Comparison of ENCODE assay signal across 13 cellular contexts in the genomic region with DNA sequence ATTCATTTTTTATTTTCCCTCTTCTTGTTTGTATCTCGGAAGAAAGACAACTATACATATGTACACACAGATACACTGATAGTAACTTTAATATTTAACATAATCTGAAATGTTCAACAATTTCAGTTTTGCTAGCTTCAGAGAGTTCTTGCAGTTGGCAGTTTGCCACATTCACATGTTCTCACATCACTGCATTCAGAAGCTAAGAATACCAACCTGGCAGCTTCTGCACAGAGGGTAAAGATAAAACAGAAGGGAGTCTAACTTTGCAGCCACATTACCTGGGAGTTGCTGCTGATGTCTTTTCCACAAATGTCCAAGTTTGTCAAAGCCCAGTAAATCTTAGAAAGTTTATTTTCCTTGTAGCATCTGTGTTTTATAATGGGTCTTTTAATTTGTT.
DNase-seq lines count a peak whose midpoint lies in the region; ATAC-seq and TF ChIP-seq lines count a peak whose summit lies in the region.
"Had no signal": no experiment of that assay in that cellular context is flagged by ENCODE, and none has a peak within 500 bp of the region (broad histone marks: within the 10 kb centered on the region; RNA-seq: fewer than 3 reads in every experiment).

No MANE protein-coding gene starts in this region.

- H3K27me3 Mint-ChIP-seq in natural killer cell treated with Interleukin-12 subunit alpha and Interleukin-12 subunit beta and Interleukin-15 and Interleukin-18, amount 100 ng/mL, for 72 hours: no peaks in the 10 kb centered on the region
- H3K27me3 Mint-ChIP-seq: activated CD8-positive, alpha-beta T cell treated with anti-CD3 and anti-CD28 coated beads for 36 hours had no signal

- H3K36me3 ChIP-seq in upper lobe of left lung (no peaks in the 10 kb centered on the region), mesendoderm (ENCODE audit: control insufficient read depth, insufficient read depth, low read length) (no peaks in the 10 kb centered on the region)

- no peaks in the 10 kb centered on the region for H3K79me1 ChIP-seq in mesendoderm (ENCODE audit: low read length)

- no peaks in the 10 kb centered on the region for H3K79me2 ChIP-seq in mesendoderm (ENCODE audit: control insufficient read depth, insufficient read depth, low read length)

- H3K9me3 ChIP-seq in upper lobe of left lung: no peaks in the 10 kb centered on the region
- H3K9me3 ChIP-seq: mucosa of descending colon had no signal

- no peak overlapping the region for H3K27ac Mint-ChIP-seq in natural killer cell treated with Interleukin-12 subunit alpha and Interleukin-12 subunit beta and Interleukin-15 and Interleukin-18, amount 100 ng/mL, for 72 hours
- H3K27ac Mint-ChIP-seq: activated CD8-positive, alpha-beta T cell treated with anti-CD3 and anti-CD28 coated beads for 36 hours; activated naive CD4-positive, alpha-beta T cell treated with anti-CD3 and anti-CD28 coated beads for 36 hours had no signal

- no peak overlapping the region for H3K4me3 Mint-ChIP-seq in natural killer cell treated with Interleukin-12 subunit alpha and Interleukin-12 subunit beta and Interleukin-15 and Interleukin-18, amount 100 ng/mL, for 72 hours
- H3K4me3 Mint-ChIP-seq: activated CD8-positive, alpha-beta T cell treated with anti-CD3 and anti-CD28 coated beads for 36 hours; activated naive CD4-positive, alpha-beta T cell treated with anti-CD3 and anti-CD28 coated beads for 36 hours had no signal

- no peak overlapping the region for H4K5ac ChIP-seq in mesendoderm (ENCODE audit: low read length)

- H3K23ac ChIP-seq in mesendoderm (ENCODE audit: low read length): no peak overlapping the region

- no peak for TF ChIP-seq CTCF in upper lobe of left lung (IDR thresholded peaks at IDR 0.05)

- H2BK5ac ChIP-seq in mesendoderm (ENCODE audit: low read length): no peak overlapping the region

- no peaks in the 10 kb centered on the region for H3K9me3 Mint-ChIP-seq in natural killer cell treated with Interleukin-12 subunit alpha and Interleukin-12 subunit beta and Interleukin-15 and Interleukin-18, amount 100 ng/mL, for 72 hours
- H3K9me3 Mint-ChIP-seq: activated CD8-positive, alpha-beta T cell treated with anti-CD3 and anti-CD28 coated beads for 36 hours; activated naive CD4-positive, alpha-beta T cell treated with anti-CD3 and anti-CD28 coated beads for 36 hours had no signal

- no peak overlapping the region for H3K18ac ChIP-seq in mesendoderm (ENCODE audit: low read length)

- H4K8ac ChIP-seq in mesendoderm (ENCODE audit: low read depth, low read length): no peak overlapping the region

- DNase-seq in astrocyte of the hippocampus (ENCODE audit: low read depth, low spot score): peak; percentile 54
- peak; percentile 17 for DNase-seq in lung microvascular endothelial cell (ENCODE audit: low read depth in 2 of 2)
- no peak for DNase-seq in natural killer cell treated with Interleukin-12 subunit alpha and Interleukin-12 subunit beta and Interleukin-15 and Interleukin-18, amount 100 ng/mL, for 72 hours (ENCODE audit: low spot score)
- no peak for DNase-seq in upper lobe of left lung
- no peak for DNase-seq in mesendoderm
- DNase-seq: activated CD8-positive, alpha-beta T cell treated with anti-CD3 and anti-CD28 coated beads for 36 hours; activated naive CD4-positive, alpha-beta T cell treated with anti-CD3 and anti-CD28 coated beads for 36 hours; mucosa of descending colon; NCI-H1092 treated with DMSO at 0.1 percent for 48 hours; OCI-M1 had no signal

- H3K9ac ChIP-seq in mesendoderm (ENCODE audit: low read length): no peak overlapping the region

- 79 to 83% methylated on average over 1 of the region's 1 CpG for WGBS in upper lobe of left lung, 2 donors
- WGBS in mesendoderm (ENCODE audit: extremely low coverage, insufficient coverage, low lambda C conversion rate): no CpG with 5 or more reads among the region's 1 CpG

- H3K36me3 Mint-ChIP-seq in natural killer cell treated with Interleukin-12 subunit alpha and Interleukin-12 subunit beta and Interleukin-15 and Interleukin-18, amount 100 ng/mL, for 72 hours: no peaks in the 10 kb centered on the region

- no peak overlapping the region for H3K4me3 ChIP-seq in upper lobe of left lung
- no peak overlapping the region for H3K4me3 ChIP-seq in mesendoderm (ENCODE audit: low read length)
- H3K4me3 ChIP-seq: mucosa of descending colon had no signal

- no peak for TF ChIP-seq EP300 in upper lobe of left lung (IDR thresholded peaks at IDR 0.05)

- peak; percentile 70 for ATAC-seq in GM18861 (IDR thresholded peaks at IDR 0.05; ENCODE audit: unreplicated experiment)
- peak; percentile 61 for ATAC-seq in HG02981 (IDR thresholded peaks at IDR 0.05; ENCODE audit: unreplicated experiment)
- no peak for ATAC-seq in natural killer cell treated with Interleukin-12 subunit alpha and Interleukin-12 subunit beta and Interleukin-15 and Interleukin-18, amount 100 ng/mL, for 72 hours
- no peak for ATAC-seq in GM21576 (IDR thresholded peaks at IDR 0.05; ENCODE audit: unreplicated experiment)
- no peak for ATAC-seq in upper lobe of left lung (ENCODE audit: low FRiP score in 2 of 2)
- ATAC-seq: activated CD8-positive, alpha-beta T cell treated with anti-CD3 and anti-CD28 coated beads for 36 hours; mucosa of descending colon had no signal

- no peak overlapping the region for H3K4ac ChIP-seq in mesendoderm (ENCODE audit: low read depth, low read length)

- no peak for TF ChIP-seq POLR2A in upper lobe of left lung (IDR thresholded peaks at IDR 0.05)

- H3K27ac ChIP-seq in upper lobe of left lung (peak overlapping the region in 2 of 4 donors; percentile 23 to 28), mesendoderm (ENCODE audit: low read depth, low read length) (no peak overlapping the region)

- H3K4me1 Mint-ChIP-seq in natural killer cell treated with Interleukin-12 subunit alpha and Interleukin-12 subunit beta and Interleukin-15 and Interleukin-18, amount 100 ng/mL, for 72 hours (ENCODE audit: low read depth in 2 of 2): no peaks in the 10 kb centered on the region

- H2BK15ac ChIP-seq in mesendoderm (replicated peaks; ENCODE audit: low read depth): no peak overlapping the region

- H3K4me2 ChIP-seq in mesendoderm (ENCODE audit: low read length): no peak overlapping the region

- H3K4me1 ChIP-seq in upper lobe of left lung: peaks cover 0 to 24% (median 7%) of the 10 kb centered on the region in 4 donors
- H3K4me1 ChIP-seq in mesendoderm (ENCODE audit: control insufficient read depth, low read depth, low read length): no peaks in the 10 kb centered on the region

- no peak overlapping the region for H2AK5ac ChIP-seq in mesendoderm (ENCODE audit: low read length)

- no peak overlapping the region for H3K56ac ChIP-seq in mesendoderm (ENCODE audit: low read length)

- no peak overlapping the region for H2BK120ac ChIP-seq in mesendoderm (ENCODE audit: low read depth, low read length)

- no peaks in the 10 kb centered on the region for H3K27me3 ChIP-seq in upper lobe of left lung
- H3K27me3 ChIP-seq in mesendoderm (ENCODE audit: insufficient read depth, low read length, poor library complexity): no peaks in the 10 kb centered on the region

Comparison
In these comparisons a context has a peak if more than half of its experiments do, and no peak if none do; other contexts are left out.
1. ATAC-seq: peak in GM18861 (single experiment) and HG02981 (single experiment); none in natural killer cell treated with Interleukin-12 subunit alpha and Interleukin-12 subunit beta and Interleukin-15 and Interleukin-18, amount 100 ng/mL, for 72 hours (0 of 2), GM21576 (single experiment) and upper lobe of left lung (0 of 2).
2. DNase-seq: peak in astrocyte of the hippocampus (single experiment) and lung microvascular endothelial cell (2 of 2); none in natural killer cell treated with Interleukin-12 subunit alpha and Interleukin-12 subunit beta and Interleukin-15 and Interleukin-18, amount 100 ng/mL, for 72 hours (single experiment), upper lobe of left lung (0 of 2) and mesendoderm (single experiment).